In the genomic region with DNA sequence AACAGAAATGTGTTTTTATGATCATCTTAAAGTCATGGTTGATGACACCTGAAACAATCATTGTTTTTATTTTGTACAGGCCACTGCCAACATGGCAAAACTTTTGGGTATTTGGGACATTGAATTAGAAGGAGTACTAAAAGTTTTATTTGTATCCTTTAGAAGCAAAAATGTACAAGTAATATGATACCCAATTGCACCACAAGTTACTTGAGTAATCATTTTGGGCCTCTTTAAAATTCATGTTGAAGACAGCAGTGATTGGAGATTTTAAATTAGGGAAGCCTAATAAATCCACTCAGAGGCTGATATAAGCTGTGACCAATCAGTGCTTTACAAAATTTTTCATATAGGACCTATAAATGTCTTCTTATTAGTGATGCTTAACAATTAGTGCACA, we compare ENCODE assay signal across 26 cellular contexts.
"Had no signal": no experiment of that assay in that cellular context is flagged by ENCODE, and none has a peak within 500 bp of the region (broad histone marks: within the 10 kb centered on the region; RNA-seq: fewer than 3 reads in every experiment).

No MANE protein-coding gene starts in this region.

- DNase-seq: activated CD4-positive, alpha-beta memory T cell treated with anti-CD3 and anti-CD28 coated beads for 36 hours; activated CD4-positive, alpha-beta T cell treated with anti-CD3 and anti-CD28 coated beads for 4 hours; activated CD8-positive, alpha-beta memory T cell treated with anti-CD3 and anti-CD28 coated beads, Interleukin-2, amount 50 U/mL, for 48 hours; activated gamma-delta T cell; activated naive CD4-positive, alpha-beta T cell treated with anti-CD3 and anti-CD28 coated beads, Interleukin-2, amount 10 ng/mL, durations not matched to agents 7 days and 5 days; activated naive CD8-positive, alpha-beta T cell treated with anti-CD3 and anti-CD28 coated beads, Interleukin-2, amount 10 ng/mL, durations not matched to agents 7 days and 5 days; activated T-cell treated with anti-CD3 and anti-CD28 coated beads, Interleukin-2, amount 50 U/mL, for 24 hours; amygdala; colonic mucosa; effector CD8-positive, alpha-beta T cell; gastrocnemius medialis; left cardiac atrium; left ventricle myocardium superior; mucosa of descending colon; posterior cingulate gyrus; right cardiac atrium; stimulated activated CD4-positive, alpha-beta T cell treated with anti-CD3 and anti-CD28 coated beads, Interleukin-2, amount 100 ng/mL, for 48 hours; stimulated activated naive CD4-positive, alpha-beta T cell treated with Interleukin-2 at 50 U/mL for 16 hours; trophoblast cell had no signal

- H3K36me3 Mint-ChIP-seq: activated CD4-positive, alpha-beta memory T cell treated with anti-CD3 and anti-CD28 coated beads for 36 hours; activated naive CD4-positive, alpha-beta T cell treated with anti-CD3 and anti-CD28 coated beads, Interleukin-2, amount 10 ng/mL, durations not matched to agents 7 days and 5 days; activated naive CD8-positive, alpha-beta T cell treated with anti-CD3 and anti-CD28 coated beads, Interleukin-2, amount 10 ng/mL, durations not matched to agents 7 days and 5 days; natural killer cell treated with Interleukin-12 subunit alpha and Interleukin-12 subunit beta and Interleukin-15 and Interleukin-18, amount 100 ng/mL, for 72 hours had no signal

- H3K9me3 ChIP-seq: colonic mucosa, gastrocnemius medialis, mucosa of descending colon, thoracic aorta had no signal

- H3K4me3 Mint-ChIP-seq: activated CD4-positive, alpha-beta memory T cell treated with anti-CD3 and anti-CD28 coated beads for 36 hours; activated naive CD4-positive, alpha-beta T cell treated with anti-CD3 and anti-CD28 coated beads, Interleukin-2, amount 10 ng/mL, durations not matched to agents 7 days and 5 days; activated naive CD8-positive, alpha-beta T cell treated with anti-CD3 and anti-CD28 coated beads, Interleukin-2, amount 10 ng/mL, durations not matched to agents 7 days and 5 days; activated T-cell treated with anti-CD3 and anti-CD28 coated beads, Interleukin-2, amount 50 U/mL, for 24 hours; natural killer cell treated with Interleukin-12 subunit alpha and Interleukin-12 subunit beta and Interleukin-15 and Interleukin-18, amount 100 ng/mL, for 72 hours had no signal

- H3K27me3 Mint-ChIP-seq: activated CD4-positive, alpha-beta memory T cell treated with anti-CD3 and anti-CD28 coated beads for 36 hours; activated naive CD4-positive, alpha-beta T cell treated with anti-CD3 and anti-CD28 coated beads, Interleukin-2, amount 10 ng/mL, durations not matched to agents 7 days and 5 days; activated naive CD8-positive, alpha-beta T cell treated with anti-CD3 and anti-CD28 coated beads, Interleukin-2, amount 10 ng/mL, durations not matched to agents 7 days and 5 days; activated T-cell treated with anti-CD3 and anti-CD28 coated beads, Interleukin-2, amount 50 U/mL, for 24 hours; natural killer cell treated with Interleukin-12 subunit alpha and Interleukin-12 subunit beta and Interleukin-15 and Interleukin-18, amount 100 ng/mL, for 72 hours had no signal

- FAIRE-seq: keratinocyte, TTC549, urothelium cell line had no signal

- H3K27ac ChIP-seq: colonic mucosa, gastrocnemius medialis, hepatocyte, thoracic aorta, VCaP had no signal

- H3K27me3 ChIP-seq: colonic mucosa, gastrocnemius medialis, hepatocyte had no signal

- H3K27ac Mint-ChIP-seq: activated CD4-positive, alpha-beta memory T cell treated with anti-CD3 and anti-CD28 coated beads for 36 hours; activated naive CD4-positive, alpha-beta T cell treated with anti-CD3 and anti-CD28 coated beads, Interleukin-2, amount 10 ng/mL, durations not matched to agents 7 days and 5 days; activated naive CD8-positive, alpha-beta T cell treated with anti-CD3 and anti-CD28 coated beads, Interleukin-2, amount 10 ng/mL, durations not matched to agents 7 days and 5 days; activated T-cell treated with anti-CD3 and anti-CD28 coated beads, Interleukin-2, amount 50 U/mL, for 24 hours; natural killer cell treated with Interleukin-12 subunit alpha and Interleukin-12 subunit beta and Interleukin-15 and Interleukin-18, amount 100 ng/mL, for 72 hours had no signal

- H3K4me1 Mint-ChIP-seq: activated naive CD4-positive, alpha-beta T cell treated with anti-CD3 and anti-CD28 coated beads, Interleukin-2, amount 10 ng/mL, durations not matched to agents 7 days and 5 days; activated naive CD8-positive, alpha-beta T cell treated with anti-CD3 and anti-CD28 coated beads, Interleukin-2, amount 10 ng/mL, durations not matched to agents 7 days and 5 days had no signal

- H3K36me3 ChIP-seq: colonic mucosa, gastrocnemius medialis, thoracic aorta had no signal

- H3K4me1 ChIP-seq: colonic mucosa, gastrocnemius medialis had no signal

- H3K4me3 ChIP-seq: colonic mucosa, gastrocnemius medialis, hepatocyte, mucosa of descending colon, thoracic aorta had no signal

- H3K9me3 Mint-ChIP-seq: activated naive CD4-positive, alpha-beta T cell treated with anti-CD3 and anti-CD28 coated beads, Interleukin-2, amount 10 ng/mL, durations not matched to agents 7 days and 5 days; activated naive CD8-positive, alpha-beta T cell treated with anti-CD3 and anti-CD28 coated beads, Interleukin-2, amount 10 ng/mL, durations not matched to agents 7 days and 5 days; activated T-cell treated with anti-CD3 and anti-CD28 coated beads, Interleukin-2, amount 50 U/mL, for 24 hours had no signal
